Comparison of ENCODE assay signal across 19 cellular contexts in genomic region chr9:136697821-136698526, GRCh38. TPM values are rescaled to one million over a fixed set of nuclear protein-coding genes. Genes with fewer than 3 reads are reported as not detected.
DNase-seq lines count a peak whose midpoint lies in the region; ATAC-seq, FAIRE-seq and TF ChIP-seq lines count a peak whose summit lies in the region.
"Had no signal": no experiment of that assay in that cellular context is flagged by ENCODE, and none has a peak within 500 bp of the region (broad histone marks: within the 10 kb centered on the region; RNA-seq: fewer than 3 reads in every experiment).

No MANE protein-coding gene starts in this region.

- peak; percentile 71 for FAIRE-seq in RCC 7860 (lab: Jason Lieb, UNC)
- FAIRE-seq: GM12892 had no signal

- WGBS in upper lobe of left lung, 2 donors, result 41 to 68% methylated on average over 19 to 20 of the region's 20 CpGs

- H3K4me1 ChIP-seq in upper lobe of left lung, result peaks cover 40 to 64% (median 63%) of the 10 kb centered on the region in 4 donors

- H3K9me3 ChIP-seq in upper lobe of left lung, result no peaks in the 10 kb centered on the region

- ATAC-seq in left lobe of liver, result peak; percentile 31
- ATAC-seq in upper lobe of left lung (ENCODE audit: low FRiP score in 2 of 2), result peak in 1 of 2 donors; percentile 28
- ATAC-seq: effector memory CD8-positive, alpha-beta T cell; stimulated activated memory B cell treated with anti-CD40 and anti-IgM and Interleukin-4, amounts not matched to agents 10 μg/mL and 1 μg/mL and 100 μg/mL, for 72 hours had no signal

- H3K4me3 ChIP-seq in HL-60 (replicated peaks; ENCODE audit: insufficient read depth, low read length) (peak overlapping the region; percentile 40), upper lobe of left lung (no peak overlapping the region)
- H3K4me3 ChIP-seq: cardiac muscle cell had no signal

- TF ChIP-seq POLR2A in upper lobe of left lung (IDR thresholded peaks at IDR 0.05), result peak in 2 of 4 donors; percentile 32 to 52

- H3K27ac ChIP-seq in HL-60 (replicated peaks) (peak overlapping the region; percentile 90), upper lobe of left lung (peak overlapping the region; percentile 63 to 75 (median 70))
- H3K27ac ChIP-seq: cardiac muscle cell, RWPE1 had no signal

- peak in 1 of 4 donors; percentile 80 for TF ChIP-seq EP300 in upper lobe of left lung (IDR thresholded peaks at IDR 0.05)

- DNase-seq in HL-60 (ENCODE audit: low read depth in 1 of 2, low spot score in 1 of 2) (peak in 1 of 2 experiments; percentile 86), RCC 7860 (ENCODE audit: low spot score) (peak; percentile 40), left lobe of liver (ENCODE audit: low spot score) (peak; percentile 66), upper lobe of left lung (peak; percentile 33 to 77), RKO (ENCODE audit: low spot score) (no peak)
- DNase-seq in activated T-cell treated with anti-CD3 and anti-CD28 coated beads, Interleukin-2, amount 50 U/mL, for 48 hours, result no peak
- DNase-seq in activated effector memory CD4-positive, alpha-beta T cell treated with anti-CD3 and anti-CD28 coated beads, Interleukin-2, amount 50 U/mL, for 16 hours, result no peak
- DNase-seq: activated CD4-positive, alpha-beta T cell treated with anti-CD3 and anti-CD28 coated beads for 48 hours; activated naive CD8-positive, alpha-beta T cell treated with anti-CD3 and anti-CD28 coated beads, Interleukin-2, amount 10 ng/mL, durations not matched to agents 7 days and 5 days; activated T-cell treated with anti-CD3 and anti-CD28 coated beads, Interleukin-2, amount 50 U/mL, for 24 hours; effector memory CD8-positive, alpha-beta T cell; H9; NCI-H187 treated with DMSO at 0.1 percent for 48 hours; NCI-H510A had no signal

- H3K27me3 ChIP-seq in HL-60 (ENCODE audit: insufficient read depth, poor library complexity, severe bottlenecking) (no peaks in the 10 kb centered on the region), upper lobe of left lung (no peaks in the 10 kb centered on the region)

- TF ChIP-seq CTCF in HL-60 (IDR thresholded peaks at IDR 0.05; ENCODE audit: insufficient read depth, low read length) (no peak), upper lobe of left lung (IDR thresholded peaks at IDR 0.05) (no peak)

- H3K36me3 ChIP-seq in upper lobe of left lung, result no peaks in the 10 kb centered on the region
- H3K36me3 ChIP-seq: cardiac muscle cell had no signal

RNA-seq across cellular contexts. Expression of gene AGPAT2, which starts 10.7 kb away (rescaled TPM):
- total RNA-seq in left lobe of liver, result 213 TPM
- 100 to 1,000 TPM in 5 of 6 donors, 10 to 100 TPM in 1; 70.2 to 242 (median 140) TPM for total RNA-seq in upper lobe of left lung

RNA-seq across cellular contexts. Expression of gene DIPK1B, which starts 14.4 kb away (rescaled TPM):
- total RNA-seq in left lobe of liver (3.0 TPM), upper lobe of left lung (10 to 100 TPM in 5 of 6 donors, 1 to 10 TPM in 1; 9.7 to 24.1 (median 17.0) TPM)

RNA-seq across cellular contexts. Expression of gene EGFL7, which starts 35.3 kb away (rescaled TPM):
- total RNA-seq in left lobe of liver (42.3 TPM), upper lobe of left lung (100 to 1,000 TPM in 5 of 6 donors, 10 to 100 TPM in 1; 77.9 to 321 (median 165) TPM)

RNA-seq across cellular contexts. Expression of gene LCN10, which starts 44.8 kb away (rescaled TPM):
- total RNA-seq in left lobe of liver (0.15 TPM), upper lobe of left lung (10 to 100 TPM in 1 of 6 donors, 1 to 10 TPM in 4, under 1 TPM in 1; 0.39 to 17.8 (median 2.2) TPM)
- total RNA-seq: urinary bladder had no signal

RNA-seq across cellular contexts. Expression of gene LCN6, which starts 50.4 kb away (rescaled TPM):
- total RNA-seq in left lobe of liver, result not detected
- total RNA-seq in upper lobe of left lung, result 10 to 100 TPM in 1 of 6 donors, 1 to 10 TPM in 3, not detected in 2; 2.7 to 35.1 (median 5.5) TPM
- total RNA-seq: activated naive CD8-positive, alpha-beta T cell treated with anti-CD3 and anti-CD28 coated beads, Interleukin-2, amount 10 ng/mL, durations not matched to agents 7 days and 5 days; cardiac muscle cell; H9; urinary bladder had no signal

Comparison
In these comparisons a context has a peak if more than half of its experiments do, and no peak if none do; other contexts are left out.
1. DNase-seq: peak in RCC 7860 (single experiment), left lobe of liver (single experiment) and upper lobe of left lung (2 of 2); none in activated T-cell treated with anti-CD3 and anti-CD28 coated beads, Interleukin-2, amount 50 U/mL, for 48 hours (0 of 2), RKO (single experiment) and activated effector memory CD4-positive, alpha-beta T cell treated with anti-CD3 and anti-CD28 coated beads, Interleukin-2, amount 50 U/mL, for 16 hours (single experiment).